26 cellular contexts compared by ENCODE assay signal in genomic region chr1:245116131-245116530, GRCh38. TPM values are rescaled to one million over a fixed set of nuclear protein-coding genes. Genes with fewer than 3 reads are reported as not detected.
"Had no signal": no experiment of that assay in that cellular context is flagged by ENCODE, and none has a peak within 500 bp of the region (broad histone marks: within the 10 kb centered on the region; RNA-seq: fewer than 3 reads in every experiment).

No MANE protein-coding gene starts in this region.

- DNase-seq: activated CD4-positive, alpha-beta memory T cell treated with anti-CD3 and anti-CD28 coated beads, Interleukin-2, amount 10 ng/mL, durations not matched to agents 7 days and 5 days; activated CD4-positive, alpha-beta T cell treated with anti-CD3 and anti-CD28 coated beads for 1 hour; activated CD4-positive, alpha-beta T cell treated with anti-CD3 and anti-CD28 coated beads for 4 hours; activated CD4-positive, alpha-beta T cell treated with anti-CD3 and anti-CD28 coated beads, Interleukin-2, amount 10 ng/mL, durations not matched to agents 7 days and 5 days; activated CD4-positive, alpha-beta T cell treated with anti-CD3 and anti-CD28 coated beads, Interleukin-2, amount 50 U/mL, for 4 hours; activated CD8-positive, alpha-beta memory T cell treated with anti-CD3 and anti-CD28 coated beads, Interleukin-2, amount 50 U/mL, for 48 hours; activated naive CD4-positive, alpha-beta T cell; activated naive CD4-positive, alpha-beta T cell treated with anti-CD3 and anti-CD28 coated beads, Interleukin-2, amount 10 ng/mL, durations not matched to agents 7 days and 5 days; activated naive CD8-positive, alpha-beta T cell treated with anti-CD3 and anti-CD28 coated beads, Interleukin-2, amount 10 ng/mL, durations not matched to agents 7 days and 5 days; activated T-cell treated with anti-CD3 and anti-CD28 coated beads for 4 hours; activated T-cell treated with anti-CD3 and anti-CD28 coated beads, Interleukin-2, amount 50 U/mL, for 24 hours; activated T-cell treated with anti-CD3 and anti-CD28 coated beads, Interleukin-2, amount 50 U/mL, for 72 hours; dorsolateral prefrontal cortex; effector memory CD4-positive, alpha-beta T cell; endodermal cell; foreskin fibroblast; head of caudate nucleus; T-helper 1 cell; T-helper 17 cell; T1000 had no signal

- H3K36me3 ChIP-seq: ascending aorta, breast epithelium, cardiac muscle cell had no signal

- H3K4me3 ChIP-seq: ascending aorta, breast epithelium, cardiac muscle cell, coronary artery, dorsolateral prefrontal cortex had no signal

- H3K27me3 ChIP-seq: ascending aorta, breast epithelium, cardiac muscle cell, dorsolateral prefrontal cortex had no signal

- ATAC-seq: activated naive CD4-positive, alpha-beta T cell treated with anti-CD3 and anti-CD28 coated beads, Interleukin-2, amount 50 U/mL, for 72 hours; activated T-cell treated with anti-CD3 and anti-CD28 coated beads, Interleukin-2, amount 50 U/mL, for 72 hours; esophagus mucosa; T-helper 17 cell had no signal

- H3K27ac ChIP-seq: ascending aorta, breast epithelium, cardiac muscle cell, coronary artery, dorsolateral prefrontal cortex had no signal

- H3K4me1 ChIP-seq: ascending aorta, breast epithelium had no signal

- H3K9me3 ChIP-seq: ascending aorta, breast epithelium had no signal

RNA-seq across cellular contexts. Expression of gene KIF26B, which starts 38.7 kb away (rescaled TPM):
- total RNA-seq: activated CD4-positive, alpha-beta memory T cell treated with anti-CD3 and anti-CD28 coated beads, Interleukin-2, amount 10 ng/mL, durations not matched to agents 7 days and 5 days; activated CD4-positive, alpha-beta T cell treated with anti-CD3 and anti-CD28 coated beads, Interleukin-2, amount 10 ng/mL, durations not matched to agents 7 days and 5 days; ascending aorta; T-helper 17 cell had no signal
